15 cellular contexts compared by ENCODE assay signal in the genomic region with DNA sequence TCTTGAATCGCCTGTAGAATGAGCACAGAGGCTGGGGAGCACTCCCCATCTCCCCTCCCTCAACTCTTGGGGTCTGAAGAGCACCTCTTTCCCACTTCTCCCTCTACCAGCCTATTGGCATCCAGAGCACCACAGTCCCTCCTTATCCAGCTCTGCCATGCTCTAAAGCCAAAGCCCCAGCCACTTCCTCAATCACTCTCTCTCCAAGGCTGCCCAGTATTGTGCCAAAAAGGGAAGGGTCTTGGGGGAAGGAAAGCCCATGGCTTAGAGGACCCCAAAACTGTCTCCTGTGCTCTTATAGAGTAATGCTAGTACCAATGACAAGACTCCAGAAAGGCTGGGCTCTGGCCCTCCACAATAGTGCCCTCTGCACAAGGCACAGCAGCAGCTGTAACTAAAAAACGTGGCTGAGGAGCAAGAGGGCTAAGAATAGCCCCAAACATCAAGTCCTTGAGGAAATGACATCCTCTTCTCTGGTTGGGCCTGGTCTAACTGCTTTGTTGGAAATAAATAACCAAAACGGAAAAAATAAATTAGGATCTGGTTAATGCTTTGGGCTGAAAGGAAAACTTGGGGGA. TPM values are rescaled to one million over a fixed set of nuclear protein-coding genes. Genes with fewer than 3 reads are reported as not detected.
DNase-seq lines count a peak whose midpoint lies in the region; ATAC-seq and TF ChIP-seq lines count a peak whose summit lies in the region.
"Had no signal": no experiment of that assay in that cellular context is flagged by ENCODE, and none has a peak within 500 bp of the region (broad histone marks: within the 10 kb centered on the region; RNA-seq: fewer than 3 reads in every experiment).

No MANE protein-coding gene starts in this region.

- H3K4me1 Mint-ChIP-seq in HFFc6 (ENCODE audit: low read depth): peaks cover 10% of the 10 kb centered on the region
- peaks cover 30 to 56% (median 45%) of the 10 kb centered on the region in 4 donors for H3K4me1 Mint-ChIP-seq in naive thymus-derived CD8-positive, alpha-beta T cell

- no peaks in the 10 kb centered on the region for H3K9me3 Mint-ChIP-seq in HFFc6
- no peaks in the 10 kb centered on the region for H3K9me3 Mint-ChIP-seq in naive thymus-derived CD8-positive, alpha-beta T cell
- H3K9me3 Mint-ChIP-seq: activated CD4-positive, alpha-beta memory T cell treated with anti-CD3 and anti-CD28 coated beads for 36 hours; T-helper 1 cell treated with Interleukin-12 subunit alpha and Interleukin-12 subunit beta and Interleukin-4 antibody, amounts not matched to agents 30 μg/mL and 1 μg/mL, for 36 hours had no signal

- no peaks in the 10 kb centered on the region for H3K36me3 Mint-ChIP-seq in HFFc6 (ENCODE audit: low read depth)
- H3K36me3 Mint-ChIP-seq in naive thymus-derived CD8-positive, alpha-beta T cell: peaks cover 0 to 24% (median 0%) of the 10 kb centered on the region in 3 donors

- H3K27ac ChIP-seq in angular gyrus (ENCODE audit: low read depth, low read length): peak overlapping the region; percentile 62
- H3K27ac ChIP-seq: PC-9 had no signal

- no peak for ATAC-seq in naive thymus-derived CD8-positive, alpha-beta T cell
- no peak for ATAC-seq in HG03025 (IDR thresholded peaks at IDR 0.05; ENCODE audit: low FRiP score, unreplicated experiment)

- no peak for TF ChIP-seq CTCF in HFFc6 (IDR thresholded peaks at IDR 0.05)

- POLR2A ChIA-PET in naive thymus-derived CD8-positive, alpha-beta T cell (lab: Charles Lee): interaction anchor here (1.3 to 1.5 kb wide), 3 partner anchors 120 to 186 kb away, joined by 4 to 11 read pairs (median 5); a partner anchor contains a TSS

- H3K27ac Mint-ChIP-seq in HFFc6: peak overlapping the region; percentile 17; the same call in 1 of the 2 replicates
- peak overlapping the region; percentile 22 to 91 (median 85) for H3K27ac Mint-ChIP-seq in naive thymus-derived CD8-positive, alpha-beta T cell

- H3K4me3 Mint-ChIP-seq in HFFc6: no peak overlapping the region
- no peak overlapping the region for H3K4me3 Mint-ChIP-seq in naive thymus-derived CD8-positive, alpha-beta T cell
- H3K4me3 Mint-ChIP-seq: activated CD4-positive, alpha-beta memory T cell treated with anti-CD3 and anti-CD28 coated beads for 36 hours; T-helper 1 cell treated with Interleukin-12 subunit alpha and Interleukin-12 subunit beta and Interleukin-4 antibody, amounts not matched to agents 30 μg/mL and 1 μg/mL, for 36 hours had no signal

- peaks cover 3% of the 10 kb centered on the region for H3K27me3 Mint-ChIP-seq in HFFc6 (ENCODE audit: insufficient read depth)
- H3K27me3 Mint-ChIP-seq in naive thymus-derived CD8-positive, alpha-beta T cell: no peaks in the 10 kb centered on the region
- H3K27me3 Mint-ChIP-seq: activated CD4-positive, alpha-beta memory T cell treated with anti-CD3 and anti-CD28 coated beads for 36 hours had no signal

- DNase-seq in CD1c-positive myeloid dendritic cell (ENCODE audit: extremely low spot score) (peak; percentile 35), HFFc6 (no peak), mesenteric fat pad (ENCODE audit: low spot score) (no peak), OCI-M2 (lab: John Stamatoyannopoulos, UW; ENCODE audit: unreplicated experiment) (no peak)
- DNase-seq in naive thymus-derived CD8-positive, alpha-beta T cell: no peak
- DNase-seq: activated CD4-positive, alpha-beta memory T cell treated with anti-CD3 and anti-CD28 coated beads for 36 hours; anterior cingulate cortex; Caco-2; NCI-H1092 treated with DMSO at 0.1 percent for 48 hours; NCI-H446; PC-9; small intestine had no signal

RNA-seq across cellular contexts. Expression of a gene that starts 28.4 kb away (rescaled TPM):
- total RNA-seq in HFFc6 (2021; fragmentation: NEBNext Ultra II Directional; extraction: Animal tissue kit (Norgen Biotek cat#: 25700)): 1 to 10 TPM; 5.0 to 7.0 (median 6.1) TPM
- 10 to 100 TPM; 15.3 to 18.5 TPM for total RNA-seq in naive thymus-derived CD8-positive, alpha-beta T cell
- 10 to 100 TPM in 2 of 3 donors, 1 to 10 TPM in 1; 8.4 to 15.6 (median 10.0) TPM for polyA plus RNA-seq in naive thymus-derived CD8-positive, alpha-beta T cell
- total RNA-seq in mesenteric fat pad: 87.4 TPM
